In the genomic region with DNA sequence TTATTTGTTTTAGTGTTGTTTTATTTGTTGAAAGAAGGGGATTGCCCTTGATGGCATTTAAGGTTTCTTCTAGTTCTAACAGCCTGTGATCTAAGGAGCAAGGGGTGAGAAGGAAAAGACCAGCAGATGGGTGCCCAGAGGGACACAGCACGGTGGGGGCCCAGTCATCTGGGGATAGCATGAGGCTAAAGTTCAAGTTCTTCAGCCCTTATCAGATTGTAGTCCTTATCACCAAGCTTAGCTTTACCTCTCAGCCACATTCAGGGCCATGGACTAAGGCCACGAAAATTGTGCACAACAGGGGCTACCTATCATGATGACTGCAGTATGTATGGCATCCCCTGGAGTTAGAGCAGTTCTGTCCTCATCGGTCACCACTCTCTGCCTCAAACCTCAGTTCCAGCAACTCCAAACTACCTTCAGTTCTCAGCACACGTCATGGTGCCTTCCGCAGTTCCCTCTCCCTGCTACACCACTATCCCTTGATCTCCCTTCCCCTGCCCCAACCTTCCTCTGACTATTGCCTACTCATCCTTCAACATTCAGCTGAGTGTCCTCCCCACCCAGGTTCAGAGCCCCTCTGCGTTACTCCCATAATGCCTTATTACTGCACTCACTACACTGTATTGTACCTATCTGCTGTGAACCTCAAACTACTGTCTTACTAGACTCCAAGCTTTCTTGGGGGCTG, we compare ENCODE assay signal across 20 cellular contexts. TPM values are rescaled to one million over a fixed set of nuclear protein-coding genes. Genes with fewer than 3 reads are reported as not detected.
DNase-seq lines count a peak whose midpoint lies in the region; ATAC-seq, FAIRE-seq and TF ChIP-seq lines count a peak whose summit lies in the region.
"Had no signal": no experiment of that assay in that cellular context is flagged by ENCODE, and none has a peak within 500 bp of the region (broad histone marks: within the 10 kb centered on the region; RNA-seq: fewer than 3 reads in every experiment).

No MANE protein-coding gene starts in this region.

- intact Hi-C loops in left colon (cut with DNase I, micrococcal nuclease) = no loop called here

- TF ChIP-seq CTCF in bronchial epithelial cell (IDR thresholded peaks at IDR 0.05; ENCODE audit: insufficient read depth, low read length, severe bottlenecking) = no peak

- TF ChIP-seq POLR2A in GM12892 (IDR thresholded peaks at IDR 0.05; ENCODE audit: low read depth, low read length) = no peak

- peaks cover 0 to 19% (median 11%) of the 10 kb centered on the region in 11 experiments; a peak in 16 of 22 replicates for H3K9me3 ChIP-seq in BLaER1 treated with 17β-estradiol and CSF1 and Interleukin-3, amounts not matched to agents 10 nM and 100 nM (replicated peaks in 1 of 11)

- no peak for DNase-seq in GM12892 (ENCODE audit: insufficient read length)
- no peak for DNase-seq in bronchial epithelial cell (ENCODE audit: low read depth)
- no peak for DNase-seq in left colon
- no peak for DNase-seq in NCI-H2081 treated with DMSO at 0.1 percent for 48 hours (lab: John Stamatoyannopoulos, UW)
- DNase-seq in NOMO-1 treated with DMSO at 0.1 percent for 48 hours (lab: John Stamatoyannopoulos, UW; ENCODE audit: unreplicated experiment) = no peak
- DNase-seq: Calu3; CD8-positive, alpha-beta memory T cell; DMS79 treated with DMSO at 0.1 percent for 48 hours; H7; KBM-7; MM.1S; NCI-H2029; NCI-H446 treated with DMSO at 0.1 percent for 48 hours; NCI-H526 treated with DMSO at 0.1 percent for 48 hours; SHP77 had no signal

- H3K27me3 ChIP-seq in BLaER1 treated with 17β-estradiol and CSF1 and Interleukin-3, amounts not matched to agents 10 nM and 100 nM = no peaks in the 10 kb centered on the region
- H3K27me3 ChIP-seq in bronchial epithelial cell (ENCODE audit: control insufficient read depth, insufficient read depth, low read length) = peaks cover 1% of the 10 kb centered on the region

- peak; percentile 17 for FAIRE-seq in GM12892 (lab: Jason Lieb, UNC)
- peak; percentile 93 for FAIRE-seq in bronchial epithelial cell (lab: Jason Lieb, UNC)

- no peaks in the 10 kb centered on the region for H4K20me1 ChIP-seq in BLaER1 treated with 17β-estradiol and CSF1 and Interleukin-3, amounts not matched to agents 10 nM and 100 nM

- no peak overlapping the region; a peak in 1 of 22 replicates for H3K27ac ChIP-seq in BLaER1 treated with 17β-estradiol and CSF1 and Interleukin-3, amounts not matched to agents 10 nM and 100 nM
- H3K27ac ChIP-seq: RWPE1 had no signal

- peaks cover 11 to 21% (median 16%) of the 10 kb centered on the region in 10 experiments; a peak in 19 of 20 replicates for H3K4me1 ChIP-seq in BLaER1 treated with 17β-estradiol and CSF1 and Interleukin-3, amounts not matched to agents 10 nM and 100 nM

- H3K36me3 ChIP-seq in BLaER1 treated with 17β-estradiol and CSF1 and Interleukin-3, amounts not matched to agents 10 nM and 100 nM = no peaks in the 10 kb centered on the region
- no peaks in the 10 kb centered on the region for H3K36me3 ChIP-seq in bronchial epithelial cell (ENCODE audit: control insufficient read depth, insufficient read depth, low read length)

- no peak overlapping the region for H3K9ac ChIP-seq in BLaER1 treated with 17β-estradiol and CSF1 and Interleukin-3, amounts not matched to agents 10 nM and 100 nM

- H3K4me2 ChIP-seq in BLaER1 treated with 17β-estradiol and CSF1 and Interleukin-3, amounts not matched to agents 10 nM and 100 nM = peak overlapping the region in 10 of 11 experiments; percentile 44 to 67 (median 58); a peak in 18 of 22 replicates

- ATAC-seq in left colon (peak; percentile 53), GM18870 (IDR thresholded peaks at IDR 0.05; ENCODE audit: unreplicated experiment) (no peak)
- ATAC-seq in activated CD4-positive, CD25-positive, alpha-beta regulatory T cell treated with anti-CD3 and anti-CD28 coated beads, Interleukin-2, amount 50 U/mL, for 24 hours = no peak
- ATAC-seq: Panc1 had no signal

- H3K4me3 ChIP-seq in BLaER1 treated with 17β-estradiol and CSF1 and Interleukin-3, amounts not matched to agents 10 nM and 100 nM = no peak overlapping the region
- no peak overlapping the region for H3K4me3 ChIP-seq in bronchial epithelial cell (ENCODE audit: low read depth, low read length)

RNA-seq across cellular contexts. Expression of a gene that starts 36.5 kb away (rescaled TPM):
- polyA plus RNA-seq in GM12892 (2012; ENCODE audit: missing spikeins) = 17.0 TPM
- total RNA-seq in bronchial epithelial cell (19.2 and 31.7 TPM in 2 replicates), left colon (10 to 100 TPM; 52.5 to 58.2 TPM)
- polyA plus RNA-seq: CD8-positive, alpha-beta memory T cell had no signal

RNA-seq across cellular contexts. Expression of a gene that starts 54.6 kb away (rescaled TPM):
- polyA plus RNA-seq in GM12892 (2012; ENCODE audit: missing spikeins) = 12.8 TPM
- total RNA-seq in bronchial epithelial cell (0.26 TPM in 1 of 2 replicates, not detected in the other), left colon (1 to 10 TPM in 1 of 2 donors, under 1 TPM in 1; 0.92 to 1.1 TPM)
